ENCODE assay signal across 16 cellular contexts in the genomic region with DNA sequence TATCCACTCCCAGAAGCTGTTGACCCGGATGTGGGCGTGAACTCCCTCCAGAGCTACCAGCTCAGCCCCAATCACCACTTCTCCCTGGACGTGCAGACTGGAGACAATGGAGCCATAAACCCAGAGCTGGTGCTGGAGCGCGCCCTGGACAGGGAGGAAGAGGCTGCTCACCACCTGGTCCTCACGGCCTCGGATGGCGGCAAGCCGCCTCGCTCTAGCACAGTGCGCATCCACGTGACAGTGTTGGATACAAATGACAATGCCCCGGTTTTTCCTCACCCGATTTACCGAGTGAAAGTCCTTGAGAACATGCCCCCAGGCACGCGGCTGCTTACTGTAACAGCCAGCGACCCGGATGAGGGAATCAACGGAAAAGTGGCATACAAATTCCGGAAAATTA. TPM values are rescaled to one million over a fixed set of nuclear protein-coding genes. Genes with fewer than 3 reads are reported as not detected.
DNase-seq lines count a peak whose midpoint lies in the region; ATAC-seq and TF ChIP-seq lines count a peak whose summit lies in the region.
"Had no signal": no experiment of that assay in that cellular context is flagged by ENCODE, and none has a peak within 500 bp of the region (broad histone marks: within the 10 kb centered on the region; RNA-seq: fewer than 3 reads in every experiment).

No MANE protein-coding gene starts in this region.

- no peak for ATAC-seq in sciatic nerve
- ATAC-seq: A549, GM23338 had no signal

- H3K4me3 Mint-ChIP-seq in endothelial cell (ENCODE audit: unreplicated experiment), result peak overlapping the region; percentile 56
- no peak overlapping the region for H3K4me3 Mint-ChIP-seq in progenitor cell of endocrine pancreas (ENCODE audit: low read depth)
- H3K4me3 Mint-ChIP-seq: GM23338 had no signal

- peak; percentile 48 for DNase-seq in activated CD8-positive, alpha-beta memory T cell treated with anti-CD3 and anti-CD28 coated beads for 24 hours
- DNase-seq in activated CD8-positive, alpha-beta memory T cell treated with anti-CD3 and anti-CD28 coated beads, Interleukin-2, amount 50 U/mL, for 4 hours, result no peak
- DNase-seq in endothelial cell (ENCODE audit: low spot score), result no peak
- DNase-seq in progenitor cell of endocrine pancreas (ENCODE audit: low spot score, unreplicated experiment), result no peak
- no peak for DNase-seq in sciatic nerve (ENCODE audit: low spot score)
- no peak for DNase-seq in NCI-H510A (lab: John Stamatoyannopoulos, UW)
- DNase-seq in stimulated activated CD4-positive, alpha-beta T cell treated with anti-CD3 and anti-CD28 coated beads, Interleukin-2, amount 100 ng/mL, for 48 hours, result no peak
- DNase-seq: CD4-positive, alpha-beta memory T cell; DMS153; DMS79; GDM1; HCEC 1CT had no signal

- H3K27me3 Mint-ChIP-seq in endothelial cell (ENCODE audit: unreplicated experiment), result peaks cover 4% of the 10 kb centered on the region
- H3K27me3 Mint-ChIP-seq in progenitor cell of endocrine pancreas, result no peaks in the 10 kb centered on the region

- H3K36me3 Mint-ChIP-seq in endothelial cell (ENCODE audit: low read depth, unreplicated experiment) (peaks cover 66% of the 10 kb centered on the region), progenitor cell of endocrine pancreas (ENCODE audit: insufficient read depth) (peaks cover 50% of the 10 kb centered on the region)

- TF ChIP-seq CTCF in endothelial cell (IDR thresholded peaks at IDR 0.05; ENCODE audit: unreplicated experiment) (no peak), progenitor cell of endocrine pancreas (IDR thresholded peaks at IDR 0.05; ENCODE audit: unreplicated experiment) (no peak)

- peaks cover 36% of the 10 kb centered on the region for H3K9me3 Mint-ChIP-seq in endothelial cell (ENCODE audit: unreplicated experiment)
- H3K9me3 Mint-ChIP-seq in progenitor cell of endocrine pancreas (ENCODE audit: low read depth), result peaks cover 52% of the 10 kb centered on the region

- peaks cover 3% of the 10 kb centered on the region for H3K4me1 Mint-ChIP-seq in endothelial cell (ENCODE audit: unreplicated experiment)
- no peaks in the 10 kb centered on the region for H3K4me1 Mint-ChIP-seq in progenitor cell of endocrine pancreas (ENCODE audit: low read depth)
- H3K4me1 Mint-ChIP-seq: GM23338 had no signal

- intact Hi-C loops in sciatic nerve (cut with DNase I), result no loop called here

- H3K27ac Mint-ChIP-seq in endothelial cell (ENCODE audit: unreplicated experiment) (no peak overlapping the region), progenitor cell of endocrine pancreas (peak overlapping the region; percentile 33)
- H3K27ac Mint-ChIP-seq: GM23338 had no signal

RNA-seq across cellular contexts. Expression of gene PCDHGA8, which starts 0.8 kb away (rescaled TPM):
- total RNA-seq in endothelial cell (ENCODE audit: unreplicated experiment) (2.6 TPM), progenitor cell of endocrine pancreas (1.5 and 1.9 TPM in 2 replicates), sciatic nerve (5.3 TPM)
- total RNA-seq: HT-29 had no signal

RNA-seq across cellular contexts. Expression of gene PCDHGB5, which starts 4.5 kb away (rescaled TPM):
- 5.5 TPM for total RNA-seq in endothelial cell (ENCODE audit: unreplicated experiment)
- total RNA-seq in progenitor cell of endocrine pancreas, result 4.0 and 4.2 TPM in 2 replicates
- total RNA-seq in sciatic nerve, result 16.3 TPM
- total RNA-seq: Daoy, HT-29 had no signal

RNA-seq across cellular contexts. Expression of gene PCDHGB4, which starts 5.8 kb away (rescaled TPM):
- total RNA-seq in endothelial cell (ENCODE audit: unreplicated experiment), result 13.2 TPM
- total RNA-seq in progenitor cell of endocrine pancreas, result 16.1 and 17.0 TPM in 2 replicates
- total RNA-seq in sciatic nerve, result 9.0 TPM

RNA-seq across cellular contexts. Expression of gene PCDHGA9, which starts 9.3 kb away (rescaled TPM):
- total RNA-seq in endothelial cell (ENCODE audit: unreplicated experiment), result 3.1 TPM
- total RNA-seq in progenitor cell of endocrine pancreas, result 1.5 and 1.8 TPM in 2 replicates
- total RNA-seq in sciatic nerve, result 10.7 TPM

RNA-seq across cellular contexts. Expression of gene PCDHGA7, which starts 10.7 kb away (rescaled TPM):
- total RNA-seq in endothelial cell (ENCODE audit: unreplicated experiment), result 6.3 TPM
- 0.41 and 0.49 TPM in 2 replicates for total RNA-seq in progenitor cell of endocrine pancreas
- total RNA-seq in sciatic nerve, result 7.3 TPM
